In the genomic region with DNA sequence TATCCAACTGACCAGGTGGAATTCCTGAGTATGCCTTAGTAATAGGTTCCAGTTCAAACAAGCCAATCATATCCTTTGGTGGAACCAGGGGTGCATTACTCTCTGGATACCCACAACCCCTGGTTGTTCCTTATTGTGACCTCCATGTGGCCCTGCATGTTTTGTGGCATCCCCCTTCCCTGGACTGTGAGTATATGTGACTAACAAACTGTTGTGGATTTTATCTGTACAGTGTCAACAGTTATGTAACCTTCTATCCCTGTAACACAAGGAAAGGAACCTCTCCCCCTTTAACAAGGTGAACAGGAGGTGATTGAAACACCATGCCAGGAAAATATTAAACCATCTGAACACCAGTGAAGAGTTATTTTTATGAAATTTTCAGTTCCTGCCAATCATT, we compare ENCODE assay signal across 31 cellular contexts. TPM values are rescaled to one million over a fixed set of nuclear protein-coding genes. Genes with fewer than 3 reads are reported as not detected.
"Had no signal": no experiment of that assay in that cellular context is flagged by ENCODE, and none has a peak within 500 bp of the region (broad histone marks: within the 10 kb centered on the region; RNA-seq: fewer than 3 reads in every experiment).

No MANE protein-coding gene starts in this region.

- H3K4me3 Mint-ChIP-seq: endodermal cell; naive thymus-derived CD4-positive, alpha-beta T cell; nephron; neural progenitor cell; stimulated activated naive CD8-positive, alpha-beta T cell treated with anti-CD3 and anti-CD28 coated beads, Interleukin-15, amount 100 ng/mL, for 72 hours had no signal

- H2AFZ ChIP-seq: neural progenitor cell had no signal

- H3K27ac ChIP-seq: dorsolateral prefrontal cortex, epithelial cell of prostate, neural progenitor cell, prostate gland, right lobe of liver, suprapubic skin, transverse colon, upper lobe of right lung had no signal

- ATAC-seq: esophagus mucosa; naive thymus-derived CD4-positive, alpha-beta T cell; stimulated activated naive CD8-positive, alpha-beta T cell treated with anti-CD3 and anti-CD28 coated beads, Interleukin-15, amount 100 ng/mL, for 72 hours; upper lobe of right lung had no signal

- H3K27me3 ChIP-seq: dorsolateral prefrontal cortex, gastrocnemius medialis, neural progenitor cell, right lobe of liver, suprapubic skin, transverse colon, upper lobe of right lung had no signal

- H3K4me2 ChIP-seq: neural progenitor cell had no signal

- H3K9me3 Mint-ChIP-seq: endodermal cell, nephron, neural progenitor cell had no signal

- H3K27ac Mint-ChIP-seq: endodermal cell; naive thymus-derived CD4-positive, alpha-beta T cell; nephron; neural progenitor cell; stimulated activated naive CD8-positive, alpha-beta T cell treated with anti-CD3 and anti-CD28 coated beads, Interleukin-15, amount 100 ng/mL, for 72 hours had no signal

- H3K36me3 ChIP-seq: neural progenitor cell, prostate gland, right lobe of liver, suprapubic skin, transverse colon, upper lobe of right lung had no signal

- H3K9ac ChIP-seq: neural progenitor cell had no signal

- H3K27me3 Mint-ChIP-seq: stimulated activated naive CD8-positive, alpha-beta T cell treated with anti-CD3 and anti-CD28 coated beads, Interleukin-15, amount 100 ng/mL, for 72 hours had no signal

- H3K4me3 ChIP-seq: dorsolateral prefrontal cortex, gastrocnemius medialis, neural progenitor cell, prostate gland, right lobe of liver, suprapubic skin, transverse colon, upper lobe of right lung had no signal

- H3K9me3 ChIP-seq: gastrocnemius medialis, prostate gland, right lobe of liver, suprapubic skin, transverse colon, upper lobe of right lung had no signal

- DNase-seq: central memory CD4-positive, alpha-beta T cell; dorsolateral prefrontal cortex; effector CD4-positive, alpha-beta T cell; endodermal cell; foreskin fibroblast; gastrocnemius medialis; head of caudate nucleus; hippocampal formation; kidney glomerular epithelial cell; mesenchymal stem cell; midbrain; naive thymus-derived CD4-positive, alpha-beta T cell; right lobe of liver; small intestine; stimulated activated CD4-positive, alpha-beta T cell treated with anti-CD3 and anti-CD28 coated beads, Interleukin-12 subunit alpha, Interleukin-12 subunit beta, amount 100 ng/mL, for 4 hours; stimulated activated CD4-positive, alpha-beta T cell treated with anti-CD3 and anti-CD28 coated beads, Interleukin-1b, Interleukin-23, amount 100 ng/mL, for 48 hours; stimulated activated CD4-positive, alpha-beta T cell treated with anti-CD3 and anti-CD28 coated beads, Interleukin-4, amount 100 ng/mL, for 1 hour; stimulated activated CD8-positive, alpha-beta memory T cell treated with anti-CD3 and anti-CD28 coated beads, Interleukin-4, amount 100 ng/mL, for 48 hours; stimulated activated naive CD4-positive, alpha-beta T cell; stimulated activated naive CD8-positive, alpha-beta T cell treated with anti-CD3 and anti-CD28 coated beads, Interleukin-15, amount 100 ng/mL, for 72 hours; transverse colon; upper lobe of right lung had no signal

- H3K4me1 Mint-ChIP-seq: endodermal cell; naive thymus-derived CD4-positive, alpha-beta T cell; stimulated activated naive CD8-positive, alpha-beta T cell treated with anti-CD3 and anti-CD28 coated beads, Interleukin-15, amount 100 ng/mL, for 72 hours had no signal

- FAIRE-seq: colon, islet of Langerhans, small intestine had no signal

- H3K4me1 ChIP-seq: neural progenitor cell, prostate gland, right lobe of liver, suprapubic skin, transverse colon, upper lobe of right lung had no signal

- H3K36me3 Mint-ChIP-seq: naive thymus-derived CD4-positive, alpha-beta T cell; neural progenitor cell had no signal

RNA-seq across cellular contexts. Expression of a gene that starts 46.2 kb away (rescaled TPM):
- total RNA-seq: endodermal cell; naive thymus-derived CD4-positive, alpha-beta T cell; osteocyte had no signal
- polyA plus RNA-seq: naive thymus-derived CD4-positive, alpha-beta T cell had no signal
